Comparison of ENCODE assay signal across 8 cellular contexts in the genomic region with DNA sequence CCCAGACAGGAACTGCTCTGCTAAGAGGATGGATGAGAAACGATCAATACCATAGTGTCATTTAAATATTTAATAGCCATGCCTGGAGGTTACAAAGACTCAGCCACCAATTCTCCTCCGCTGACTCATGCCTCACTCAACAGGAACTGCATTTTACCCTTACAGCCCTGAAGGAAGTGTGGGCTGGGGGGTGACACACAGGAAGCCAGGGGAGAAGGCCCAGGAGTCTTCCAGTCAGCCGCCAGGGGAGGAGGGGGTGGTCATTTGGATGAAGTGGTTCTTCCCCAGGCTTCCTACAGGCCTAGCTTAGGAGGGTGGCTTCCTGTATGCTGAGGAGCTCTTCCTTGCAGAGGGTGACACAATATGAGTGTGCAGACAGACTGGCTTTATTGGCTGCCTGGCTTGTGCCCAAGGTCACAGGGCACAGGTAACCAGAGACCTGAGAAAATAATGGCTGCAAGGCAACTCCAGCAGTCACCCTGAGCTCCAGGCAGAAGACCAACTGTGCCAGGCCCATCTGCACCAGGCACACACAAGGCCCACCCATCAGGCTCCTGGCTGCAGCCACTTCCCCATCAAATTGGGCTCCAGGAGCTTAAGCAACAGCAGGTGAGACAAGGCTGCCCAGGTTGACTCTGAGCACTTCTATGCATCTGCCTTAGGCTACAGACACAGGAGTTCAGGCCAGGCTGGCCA. TPM values are rescaled to one million over a fixed set of nuclear protein-coding genes. Genes with fewer than 3 reads are reported as not detected.
A peak's percentile ranks its signal among the peaks of the same experiment; 100 is the strongest.
DNase-seq lines count a peak whose midpoint lies in the region.

No MANE protein-coding gene starts in this region.

- no peaks in the 10 kb centered on the region for H3K9me3 ChIP-seq in mucosa of rectum (ENCODE audit: control insufficient read depth in 2 of 2, low read length in 2 of 2)

- H3K9ac ChIP-seq in mucosa of rectum (ENCODE audit: low read depth in 1 of 2, low read length in 2 of 2), result peak overlapping the region; percentile 14 to 36

- H3K36me3 Mint-ChIP-seq in activated CD4-positive, alpha-beta memory T cell treated with anti-CD3 and anti-CD28 coated beads, Interleukin-2, amount 10 ng/mL, durations not matched to agents 7 days and 5 days (ENCODE audit: low read depth), result peaks cover 39% of the 10 kb centered on the region

- peaks cover 96% of the 10 kb centered on the region for H3K4me1 Mint-ChIP-seq in activated CD4-positive, alpha-beta memory T cell treated with anti-CD3 and anti-CD28 coated beads, Interleukin-2, amount 10 ng/mL, durations not matched to agents 7 days and 5 days

- no peaks in the 10 kb centered on the region for H3K27me3 Mint-ChIP-seq in activated CD4-positive, alpha-beta memory T cell treated with anti-CD3 and anti-CD28 coated beads, Interleukin-2, amount 10 ng/mL, durations not matched to agents 7 days and 5 days

- H3K4me3 Mint-ChIP-seq in activated CD4-positive, alpha-beta memory T cell treated with anti-CD3 and anti-CD28 coated beads, Interleukin-2, amount 10 ng/mL, durations not matched to agents 7 days and 5 days, result peak overlapping the region; percentile 66

- peak overlapping the region; percentile 94 for H3K27ac Mint-ChIP-seq in activated CD4-positive, alpha-beta memory T cell treated with anti-CD3 and anti-CD28 coated beads, Interleukin-2, amount 10 ng/mL, durations not matched to agents 7 days and 5 days

- H3K4me1 ChIP-seq in mucosa of rectum (ENCODE audit: control insufficient read depth in 2 of 2, insufficient read depth in 2 of 2, low read length in 2 of 2), result peaks cover 73 to 83% of the 10 kb centered on the region in 2 donors

- H3K27me3 ChIP-seq in mucosa of rectum (ENCODE audit: control insufficient read depth in 2 of 2, insufficient read depth in 2 of 2, low read length in 2 of 2), result no peaks in the 10 kb centered on the region

- no peaks in the 10 kb centered on the region for H3K9me3 Mint-ChIP-seq in activated CD4-positive, alpha-beta memory T cell treated with anti-CD3 and anti-CD28 coated beads, Interleukin-2, amount 10 ng/mL, durations not matched to agents 7 days and 5 days

- CTCF ChIA-PET in activated CD4-positive, alpha-beta memory T cell treated with anti-CD3 and anti-CD28 coated beads, Interleukin-2, amount 10 ng/mL, durations not matched to agents 7 days and 5 days (lab: Charles Lee), result interaction anchor here (1.3 to 9.7 kb wide), 7 partner anchors 8 to 71 kb away, joined by 4 to 561 read pairs (median 81); partner anchors contain the start of genes PXN, RNU4-1, RNU4-2 and RPLP0

- H3K27ac ChIP-seq in mucosa of rectum (ENCODE audit: low read depth in 2 of 2, low read length in 2 of 2), result peak overlapping the region; percentile 78 to 81

- no peaks in the 10 kb centered on the region for H3K36me3 ChIP-seq in mucosa of rectum (ENCODE audit: control insufficient read depth in 2 of 2, insufficient read depth in 2 of 2, low read length in 2 of 2)

- H3K4me3 ChIP-seq in mucosa of rectum (ENCODE audit: low read length in 2 of 2), result peak overlapping the region in 1 of 2 donors; percentile 22

- POLR2A ChIA-PET in activated CD4-positive, alpha-beta memory T cell treated with anti-CD3 and anti-CD28 coated beads, Interleukin-2, amount 10 ng/mL, durations not matched to agents 7 days and 5 days (lab: Charles Lee), result interaction anchor here (0.6 to 10.3 kb wide), 10 partner anchors 9 to 237 kb away, joined by 3 to 330 read pairs (median 5); partner anchors contain the start of genes PXN, RNU4-1, RNU4-2 and RPLP0

- peak; percentile 16 for DNase-seq in COR-L47 (lab: John Stamatoyannopoulos, UW)
- DNase-seq in NCI-H2196 treated with DMSO at 0.1 percent for 48 hours (lab: John Stamatoyannopoulos, UW; ENCODE audit: unreplicated experiment), result peak; percentile 91
- peak; percentile 82 for DNase-seq in activated CD4-positive, alpha-beta memory T cell treated with anti-CD3 and anti-CD28 coated beads, Interleukin-2, amount 10 ng/mL, durations not matched to agents 7 days and 5 days
- DNase-seq in ecto neural progenitor cell (ENCODE audit: low spot score), result peak; percentile 53
- DNase-seq in stimulated activated CD8-positive, alpha-beta memory T cell treated with anti-CD3 and anti-CD28 coated beads, Interleukin-7, amount 100 ng/mL, for 48 hours (ENCODE audit: extremely low read depth in 1 of 2, low read depth in 1 of 2), result peak; percentile 59 to 88
- DNase-seq in pons (ENCODE audit: low spot score), result no peak
- no peak for DNase-seq in SHP77 (lab: John Stamatoyannopoulos, UW)

RNA-seq across cellular contexts. Expression of gene RPLP0, which starts 30.6 kb away (rescaled TPM):
- total RNA-seq in activated CD4-positive, alpha-beta memory T cell treated with anti-CD3 and anti-CD28 coated beads, Interleukin-2, amount 10 ng/mL, durations not matched to agents 7 days and 5 days, result 1,000 to 10,000 TPM; 1,823 to 1,853 TPM

RNA-seq across cellular contexts. Expression of gene PXN, which starts 34.1 kb away (rescaled TPM):
- 100 to 1,000 TPM; 271 to 274 TPM for total RNA-seq in activated CD4-positive, alpha-beta memory T cell treated with anti-CD3 and anti-CD28 coated beads, Interleukin-2, amount 10 ng/mL, durations not matched to agents 7 days and 5 days

RNA-seq across cellular contexts. Expression of gene GCN1, which starts 36.9 kb away (rescaled TPM):
- 10 to 100 TPM; 86.0 to 94.3 TPM for total RNA-seq in activated CD4-positive, alpha-beta memory T cell treated with anti-CD3 and anti-CD28 coated beads, Interleukin-2, amount 10 ng/mL, durations not matched to agents 7 days and 5 days

Comparison
In these comparisons a context has a peak if more than half of its experiments do, and no peak if none do; other contexts are left out.
1. DNase-seq: peak in COR-L47 (single experiment), NCI-H2196 treated with DMSO at 0.1 percent for 48 hours (single experiment), activated CD4-positive, alpha-beta memory T cell treated with anti-CD3 and anti-CD28 coated beads, Interleukin-2, amount 10 ng/mL, durations not matched to agents 7 days and 5 days (single experiment), ecto neural progenitor cell (single experiment) and stimulated activated CD8-positive, alpha-beta memory T cell treated with anti-CD3 and anti-CD28 coated beads, Interleukin-7, amount 100 ng/mL, for 48 hours (2 of 2); none in pons (single experiment) and SHP77 (0 of 2).